In the genomic region with DNA sequence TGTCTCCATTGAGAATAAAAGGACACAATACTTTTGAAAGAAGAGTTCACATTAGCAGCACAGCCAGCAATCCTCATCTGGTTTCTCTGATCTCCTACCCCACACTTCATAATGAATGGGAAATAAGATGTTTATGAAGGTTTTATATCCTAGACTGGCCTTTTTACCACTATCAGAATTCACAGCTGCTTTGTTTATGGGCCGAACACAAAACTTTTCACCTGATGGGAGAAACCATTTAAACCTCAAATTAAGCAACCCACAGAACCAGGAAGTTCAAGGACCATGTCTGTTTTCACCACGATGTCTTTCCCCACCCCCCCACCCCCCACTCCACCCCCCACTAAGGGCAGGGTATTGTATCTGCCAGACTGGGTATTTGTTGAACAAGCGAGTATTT, we compare ENCODE assay signal across 15 cellular contexts. TPM values are rescaled to one million over a fixed set of nuclear protein-coding genes. Genes with fewer than 3 reads are reported as not detected.
DNase-seq lines count a peak whose midpoint lies in the region; ATAC-seq and TF ChIP-seq lines count a peak whose summit lies in the region.
"Had no signal": no experiment of that assay in that cellular context is flagged by ENCODE, and none has a peak within 500 bp of the region (broad histone marks: within the 10 kb centered on the region; RNA-seq: fewer than 3 reads in every experiment).

No MANE protein-coding gene starts in this region.

- H3K4me2 ChIP-seq in DND-41 (ENCODE audit: insufficient read depth, low read length): no peak overlapping the region

- H3K36me3 ChIP-seq in DND-41 (ENCODE audit: insufficient read depth, low read length): peaks cover 94% of the 10 kb centered on the region

- TF ChIP-seq CTCF in DND-41 (IDR thresholded peaks at IDR 0.05; ENCODE audit: borderline replicate concordance, extremely low read depth, low read length, poor library complexity, severe bottlenecking): no peak

- no peaks in the 10 kb centered on the region for H3K27me3 Mint-ChIP-seq in T-helper 2 cell treated with Interferon-gamma antibody and Interleukin-4, amounts not matched to agents 5 μg/mL and 100 μg/mL, for 36 hours (ENCODE audit: low read depth)
- no peaks in the 10 kb centered on the region for H3K27me3 Mint-ChIP-seq in activated naive CD8-positive, alpha-beta T cell treated with anti-CD3 and anti-CD28 coated beads for 36 hours
- no peaks in the 10 kb centered on the region for H3K27me3 Mint-ChIP-seq in natural killer cell treated with Interleukin-12 subunit alpha and Interleukin-12 subunit beta and Interleukin-15 and Interleukin-18, amount 100 ng/mL, for 72 hours

- H4K20me1 ChIP-seq in DND-41 (ENCODE audit: insufficient read depth, low read length): peaks cover 39% of the 10 kb centered on the region; the same call in 1 of the 2 replicates

- H3K4me3 Mint-ChIP-seq in T-helper 2 cell treated with Interferon-gamma antibody and Interleukin-4, amounts not matched to agents 5 μg/mL and 100 μg/mL, for 36 hours: no peak overlapping the region
- no peak overlapping the region for H3K4me3 Mint-ChIP-seq in activated naive CD8-positive, alpha-beta T cell treated with anti-CD3 and anti-CD28 coated beads for 36 hours
- H3K4me3 Mint-ChIP-seq in natural killer cell treated with Interleukin-12 subunit alpha and Interleukin-12 subunit beta and Interleukin-15 and Interleukin-18, amount 100 ng/mL, for 72 hours: no peak overlapping the region

- H3K36me3 Mint-ChIP-seq in T-helper 2 cell treated with Interferon-gamma antibody and Interleukin-4, amounts not matched to agents 5 μg/mL and 100 μg/mL, for 36 hours (ENCODE audit: low read depth): peaks cover 71% of the 10 kb centered on the region
- H3K36me3 Mint-ChIP-seq in activated naive CD8-positive, alpha-beta T cell treated with anti-CD3 and anti-CD28 coated beads for 36 hours: peaks cover 41% of the 10 kb centered on the region
- H3K36me3 Mint-ChIP-seq in natural killer cell treated with Interleukin-12 subunit alpha and Interleukin-12 subunit beta and Interleukin-15 and Interleukin-18, amount 100 ng/mL, for 72 hours: peaks cover 28% of the 10 kb centered on the region

- H3K4me1 ChIP-seq in DND-41 (ENCODE audit: insufficient read depth, low read length): no peaks in the 10 kb centered on the region
- H3K4me1 ChIP-seq: transverse colon had no signal

- no peak overlapping the region for H3K4me3 ChIP-seq in DND-41 (ENCODE audit: low read depth in 1 of 2, low read length in 2 of 2)
- H3K4me3 ChIP-seq: transverse colon had no signal

- peak overlapping the region; percentile 36 for H3K27ac Mint-ChIP-seq in T-helper 2 cell treated with Interferon-gamma antibody and Interleukin-4, amounts not matched to agents 5 μg/mL and 100 μg/mL, for 36 hours
- H3K27ac Mint-ChIP-seq in activated naive CD8-positive, alpha-beta T cell treated with anti-CD3 and anti-CD28 coated beads for 36 hours: peak overlapping the region; percentile 82
- peak overlapping the region; percentile 40 to 71 for H3K27ac Mint-ChIP-seq in natural killer cell treated with Interleukin-12 subunit alpha and Interleukin-12 subunit beta and Interleukin-15 and Interleukin-18, amount 100 ng/mL, for 72 hours

- peaks cover 37% of the 10 kb centered on the region for H3K79me2 ChIP-seq in DND-41 (ENCODE audit: insufficient read depth, low read length)

- H3K27me3 ChIP-seq in DND-41 (ENCODE audit: insufficient read depth, low read length, poor library complexity): no peaks in the 10 kb centered on the region
- H3K27me3 ChIP-seq: transverse colon had no signal

- no peak overlapping the region for H3K9ac ChIP-seq in DND-41 (ENCODE audit: low read depth, low read length)

- peak; percentile 18; the same call in 1 of the 3 replicates for ATAC-seq in DND-41 (ENCODE audit: insufficient read depth, low read depth)
- no peak for ATAC-seq in natural killer cell treated with Interleukin-12 subunit alpha and Interleukin-12 subunit beta and Interleukin-15 and Interleukin-18, amount 100 ng/mL, for 72 hours
- ATAC-seq: left ventricle myocardium superior had no signal

- H3K9me3 Mint-ChIP-seq in T-helper 2 cell treated with Interferon-gamma antibody and Interleukin-4, amounts not matched to agents 5 μg/mL and 100 μg/mL, for 36 hours: no peaks in the 10 kb centered on the region
- no peaks in the 10 kb centered on the region for H3K9me3 Mint-ChIP-seq in activated naive CD8-positive, alpha-beta T cell treated with anti-CD3 and anti-CD28 coated beads for 36 hours
- H3K9me3 Mint-ChIP-seq in natural killer cell treated with Interleukin-12 subunit alpha and Interleukin-12 subunit beta and Interleukin-15 and Interleukin-18, amount 100 ng/mL, for 72 hours: no peaks in the 10 kb centered on the region

- no peak overlapping the region for H3K27ac ChIP-seq in DND-41 (ENCODE audit: low read length)
- H3K27ac ChIP-seq: transverse colon, WERI-Rb-1 had no signal

- peaks cover 13% of the 10 kb centered on the region for H3K4me1 Mint-ChIP-seq in T-helper 2 cell treated with Interferon-gamma antibody and Interleukin-4, amounts not matched to agents 5 μg/mL and 100 μg/mL, for 36 hours (ENCODE audit: low read depth)
- peaks cover 31% of the 10 kb centered on the region for H3K4me1 Mint-ChIP-seq in activated naive CD8-positive, alpha-beta T cell treated with anti-CD3 and anti-CD28 coated beads for 36 hours
- peaks cover 16 to 18% of the 10 kb centered on the region in 2 donors for H3K4me1 Mint-ChIP-seq in natural killer cell treated with Interleukin-12 subunit alpha and Interleukin-12 subunit beta and Interleukin-15 and Interleukin-18, amount 100 ng/mL, for 72 hours (ENCODE audit: low read depth in 2 of 2)

- DNase-seq in T-helper 2 cell treated with Interferon-gamma antibody and Interleukin-4, amounts not matched to agents 5 μg/mL and 100 μg/mL, for 36 hours (ENCODE audit: low spot score): no peak
- DNase-seq in T-helper 2 cell: no peak
- no peak for DNase-seq in DND-41
- no peak for DNase-seq in activated naive CD8-positive, alpha-beta T cell treated with anti-CD3 and anti-CD28 coated beads for 36 hours
- no peak for DNase-seq in natural killer cell treated with Interleukin-12 subunit alpha and Interleukin-12 subunit beta and Interleukin-15 and Interleukin-18, amount 100 ng/mL, for 72 hours (ENCODE audit: low spot score)
- no peak for DNase-seq in HK-2 (ENCODE audit: unreplicated experiment)
- DNase-seq in NCI-H1436 (lab: John Stamatoyannopoulos, UW): no peak
- DNase-seq in KG1 (lab: John Stamatoyannopoulos, UW): no peak
- DNase-seq: left ventricle myocardium superior; MM.1S; NCI-H2029; NCI-H446 treated with DMSO at 0.1 percent for 48 hours; stimulated activated naive CD4-positive, alpha-beta T cell; transverse colon; WERI-Rb-1 had no signal

- no peak overlapping the region for H2AFZ ChIP-seq in DND-41 (ENCODE audit: low read depth, low read length)

- H3K9me3 ChIP-seq in DND-41 (ENCODE audit: insufficient read depth, low read length, severe bottlenecking): no peaks in the 10 kb centered on the region
- H3K9me3 ChIP-seq: transverse colon had no signal

RNA-seq across cellular contexts. Expression of a gene that starts 11.4 kb away (rescaled TPM):
- total RNA-seq in activated naive CD8-positive, alpha-beta T cell treated with anti-CD3 and anti-CD28 coated beads for 36 hours: 100 to 1,000 TPM; 104 to 112 TPM
- 100 to 1,000 TPM; 131 to 188 TPM for total RNA-seq in natural killer cell treated with Interleukin-12 subunit alpha and Interleukin-12 subunit beta and Interleukin-15 and Interleukin-18, amount 100 ng/mL, for 72 hours

RNA-seq across cellular contexts. Expression of a gene that starts 23.2 kb away (rescaled TPM):
- 10 to 100 TPM; 62.5 to 63.8 TPM for total RNA-seq in activated naive CD8-positive, alpha-beta T cell treated with anti-CD3 and anti-CD28 coated beads for 36 hours
- total RNA-seq in natural killer cell treated with Interleukin-12 subunit alpha and Interleukin-12 subunit beta and Interleukin-15 and Interleukin-18, amount 100 ng/mL, for 72 hours: 10 to 100 TPM; 54.3 to 55.9 TPM
